28 cellular contexts compared by ENCODE assay signal in genomic region chr16:67305216-67306071, GRCh38. TPM values are rescaled to one million over a fixed set of nuclear protein-coding genes. Genes with fewer than 3 reads are reported as not detected.
DNase-seq lines count a peak whose midpoint lies in the region; ATAC-seq, FAIRE-seq and TF ChIP-seq lines count a peak whose summit lies in the region.
"Had no signal": no experiment of that assay in that cellular context is flagged by ENCODE, and none has a peak within 500 bp of the region (broad histone marks: within the 10 kb centered on the region; RNA-seq: fewer than 3 reads in every experiment).

No MANE protein-coding gene starts in this region.

- no peaks in the 10 kb centered on the region; the same call in 1 of the 2 replicates for H3K23me2 ChIP-seq in H1 (ENCODE audit: low read depth, low read length)

- TF ChIP-seq RAD21 in SK-N-SH (IDR thresholded peaks at IDR 0.05; ENCODE audit: low read length) (no peak), H1 (IDR thresholded peaks at IDR 0.05 in 1 of 2, conservative IDR thresholded peaks at IDR 0.05 in 1 of 2; ENCODE audit: low read depth in 2 of 2, low read length in 2 of 2) (0 out of 4 replicates have a peak, but pooled peaks of 1 of the 2 experiments have one; percentile 5)

- H2BK12ac ChIP-seq in H1 (ENCODE audit: low read depth, low read length): no peak overlapping the region

- H3K4me3 Mint-ChIP-seq in CD8-positive, alpha-beta memory T cell: no peak overlapping the region
- H3K4me3 Mint-ChIP-seq: CD4-positive, CD25-positive, alpha-beta regulatory T cell; naive thymus-derived CD4-positive, alpha-beta T cell; T-cell had no signal

- H2BK120ac ChIP-seq in H1 (replicated peaks; ENCODE audit: low read depth, low read length): no peak overlapping the region

- no peak for ATAC-seq in SK-N-SH treated with all-trans-retinoic acid at 6 μM for 48 hours
- ATAC-seq in GM21529 (IDR thresholded peaks at IDR 0.05; ENCODE audit: unreplicated experiment): no peak
- ATAC-seq: naive thymus-derived CD4-positive, alpha-beta T cell; stimulated activated naive CD8-positive, alpha-beta T cell treated with anti-CD3 and anti-CD28 coated beads, Interleukin-15, Interleukin-2, amounts not matched to agents 100 U/mL and 50 U/mL, for 24 hours; T-cell had no signal

- no peaks in the 10 kb centered on the region for H3K9me2 ChIP-seq in SK-N-SH

- H3K14ac ChIP-seq in H1 (ENCODE audit: insufficient read length): no peak overlapping the region

- H3K27ac ChIP-seq in SK-N-SH (ENCODE audit: low read depth in 2 of 2, low read length in 1 of 2) (no peak overlapping the region), H1 (ENCODE audit: low read depth, low read length) (no peak overlapping the region)
- no peak overlapping the region for H3K27ac ChIP-seq in CD8-positive, alpha-beta memory T cell (ENCODE audit: low read depth, low read length)
- H3K27ac ChIP-seq: 22Rv1, breast epithelium, GM23248, testis had no signal

- CTCF ChIA-PET in SK-N-SH (lab: Yijun Ruan, JAX) (no interaction called here), H1 (lab: Charles Lee; ENCODE audit: partially characterized antibody) (interaction anchor here (1.0 to 1.3 kb wide), 4 partner anchors 8 to 20 kb away, joined by 3 read pairs; no protein-coding TSS in a partner anchor)
- CTCF ChIA-PET in CD8-positive, alpha-beta memory T cell (lab: Charles Lee): no interaction called here

- H2BK5ac ChIP-seq in H1 (ENCODE audit: low read depth, low read length): no peak overlapping the region

- H4K8ac ChIP-seq in H1 (ENCODE audit: extremely low read depth, insufficient read depth, low read length): no peak overlapping the region

- no peaks in the 10 kb centered on the region for H3K4me1 Mint-ChIP-seq in CD8-positive, alpha-beta memory T cell
- H3K4me1 Mint-ChIP-seq: CD4-positive, CD25-positive, alpha-beta regulatory T cell; T-cell had no signal

- H3K4me1 ChIP-seq in SK-N-SH (ENCODE audit: control insufficient read depth in 1 of 2, insufficient read depth in 2 of 2, low read depth in 1 of 2, low read length in 1 of 2) (no peaks in the 10 kb centered on the region), H1 (replicated peaks in 1 of 4; ENCODE audit: control insufficient read depth in 3 of 4, insufficient read depth in 4 of 4, low read length in 3 of 4) (no peaks in the 10 kb centered on the region)
- no peaks in the 10 kb centered on the region for H3K4me1 ChIP-seq in CD8-positive, alpha-beta memory T cell (ENCODE audit: insufficient read depth, low read length)
- H3K4me1 ChIP-seq: breast epithelium had no signal

- no peak overlapping the region for H3K18ac ChIP-seq in H1 (ENCODE audit: extremely low read depth, low read length)

- H3K36me3 ChIP-seq in SK-N-SH (replicated peaks in 1 of 2; ENCODE audit: control insufficient read depth in 1 of 2, insufficient read depth in 2 of 2, low read length in 1 of 2): no peaks in the 10 kb centered on the region
- no peaks in the 10 kb centered on the region for H3K36me3 ChIP-seq in H1 (ENCODE audit: control insufficient read depth in 2 of 4, insufficient read depth in 4 of 4, low read length in 3 of 4)
- no peaks in the 10 kb centered on the region for H3K36me3 ChIP-seq in CD8-positive, alpha-beta memory T cell (ENCODE audit: insufficient read depth, low read length)
- H3K36me3 ChIP-seq: breast epithelium had no signal

- H3K27ac Mint-ChIP-seq in CD8-positive, alpha-beta memory T cell: no peak overlapping the region
- H3K27ac Mint-ChIP-seq: CD4-positive, CD25-positive, alpha-beta regulatory T cell; naive thymus-derived CD4-positive, alpha-beta T cell; T-cell had no signal

- H2AFZ ChIP-seq in SK-N-SH (ENCODE audit: low read depth) (no peak overlapping the region), H1 (ENCODE audit: low read length) (no peak overlapping the region)
- H2AFZ ChIP-seq: GM23248 had no signal

- H3K27me3 ChIP-seq in SK-N-SH (ENCODE audit: insufficient read depth): no peaks in the 10 kb centered on the region
- peaks cover 0 to 2% (median 0%) of the 10 kb centered on the region in 4 experiments; a peak in 1 of 7 replicates for H3K27me3 ChIP-seq in H1 (replicated peaks in 1 of 4; ENCODE audit: control insufficient read depth in 3 of 4, extremely low read depth in 1 of 4, insufficient read depth in 3 of 4, low read length in 3 of 4)
- H3K27me3 ChIP-seq in CD8-positive, alpha-beta memory T cell (ENCODE audit: insufficient read depth, low read length, poor library complexity, severe bottlenecking): no peaks in the 10 kb centered on the region
- H3K27me3 ChIP-seq: breast epithelium, testis had no signal

- H3K23ac ChIP-seq in H1 (ENCODE audit: insufficient read length): no peak overlapping the region

- H2BK15ac ChIP-seq in H1 (ENCODE audit: low read length): no peak overlapping the region

- no peaks in the 10 kb centered on the region for H4K20me1 ChIP-seq in SK-N-SH (ENCODE audit: insufficient read depth)
- no peaks in the 10 kb centered on the region for H4K20me1 ChIP-seq in H1 (replicated peaks in 1 of 2; ENCODE audit: control insufficient read depth in 1 of 2, insufficient read depth in 2 of 2, low read length in 2 of 2)

- no peak overlapping the region for H4K5ac ChIP-seq in H1 (ENCODE audit: insufficient read length, low read depth, low read length)

- H3K79me1 ChIP-seq in H1 (ENCODE audit: low read depth, low read length): no peaks in the 10 kb centered on the region

- H3K56ac ChIP-seq in H1 (replicated peaks; ENCODE audit: insufficient read length, low read depth, low read length): no peak overlapping the region

- H3K4me2 ChIP-seq in SK-N-SH: no peak overlapping the region
- H3K4me2 ChIP-seq in H1 (ENCODE audit: insufficient read depth in 1 of 2, low read depth in 2 of 2, low read length in 2 of 2): no peak overlapping the region

- no peaks in the 10 kb centered on the region for H3K79me2 ChIP-seq in SK-N-SH (ENCODE audit: insufficient read depth)
- H3K79me2 ChIP-seq in H1 (ENCODE audit: control insufficient read depth in 1 of 2, insufficient read depth in 2 of 2, low read length in 2 of 2): no peaks in the 10 kb centered on the region

- no peak overlapping the region for H2AK5ac ChIP-seq in H1 (ENCODE audit: low read depth, low read length)

- POLR2A ChIA-PET in SK-N-SH (lab: Yijun Ruan, JAX) (no interaction called here), H1 (lab: Charles Lee; ENCODE audit: partially characterized antibody) (no interaction called here)
- POLR2A ChIA-PET in CD8-positive, alpha-beta memory T cell (lab: Charles Lee): no interaction called here

- no peak overlapping the region for H4K91ac ChIP-seq in H1 (replicated peaks; ENCODE audit: insufficient read length, low read length)

- no peak for TF ChIP-seq EP300 in SK-N-SH (IDR thresholded peaks at IDR 0.05; ENCODE audit: borderline replicate concordance in 1 of 2, low read depth in 1 of 2, low read length in 1 of 2)
- TF ChIP-seq EP300 in H1 (IDR thresholded peaks at IDR 0.05; ENCODE audit: borderline replicate concordance in 1 of 2, low read depth in 2 of 2, low read length in 2 of 2): no peak

- H3K9me3 ChIP-seq in SK-N-SH: no peaks in the 10 kb centered on the region
- no peaks in the 10 kb centered on the region; a peak in 1 of 4 replicates for H3K9me3 ChIP-seq in H1 (ENCODE audit: insufficient read depth in 2 of 2, low read depth in 1 of 2, low read length in 1 of 2)
- no peaks in the 10 kb centered on the region for H3K9me3 ChIP-seq in CD8-positive, alpha-beta memory T cell (ENCODE audit: low read length)
- H3K9me3 ChIP-seq: breast epithelium, testis had no signal

- H3K4ac ChIP-seq in H1 (replicated peaks; ENCODE audit: insufficient read length, low read depth, low read length): no peak overlapping the region

- no peak for FAIRE-seq in H1 (lab: Jason Lieb, UNC)
- FAIRE-seq: urothelium cell line had no signal

- DNase-seq in SK-N-SH (peak; percentile 17), H1 (ENCODE audit: low read depth in 1 of 2, low spot score in 2 of 2) (no peak)
- DNase-seq in activated CD4-positive, CD25-positive, alpha-beta regulatory T cell (lab: John Stamatoyannopoulos, UW): no peak
- DNase-seq in CD8-positive, alpha-beta memory T cell: no peak
- DNase-seq: activated CD4-positive, alpha-beta T cell treated with anti-CD3 and anti-CD28 coated beads, Interleukin-2, amount 50 U/mL, for 4 hours; activated naive CD4-positive, alpha-beta T cell treated with anti-CD3 and anti-CD28 coated beads, Interleukin-2, amount 50 U/mL, for 16 hours; amygdala; CD4-positive, CD25-positive, alpha-beta regulatory T cell; DMS 273 treated with DMSO at 0.1 percent for 48 hours; GM23248; head of caudate nucleus; midbrain; naive thymus-derived CD4-positive, alpha-beta T cell; NCI-H1092 treated with DMSO at 0.1 percent for 48 hours; NCI-H187 treated with DMSO at 0.1 percent for 48 hours; NCI-H524 treated with DMSO at 0.1 percent for 48 hours; NK-92 treated with Interleukin-12 subunit alpha and Interleukin-12 subunit beta, amount 100 ng/mL, for 24 hours; occipital lobe; stimulated activated naive CD8-positive, alpha-beta T cell treated with anti-CD3 and anti-CD28 coated beads, Interleukin-15, Interleukin-2, amounts not matched to agents 100 U/mL and 50 U/mL, for 24 hours; T-cell; testis had no signal

- 90% methylated on average over 13 of the region's 13 CpGs for WGBS in SK-N-SH (ENCODE audit: low lambda C conversion rate)
- WGBS in H1 (ENCODE audit: extremely low coverage in 1 of 2, insufficient coverage in 1 of 2, insufficient read length in 1 of 2, insufficient replicate concordance in 2 of 2, low coverage in 1 of 2, low lambda C conversion rate in 2 of 2, missing lambda C conversion rate in 1 of 2), 2 experiments: 87% methylated on average over 13 of the region's 13 CpGs; no CpG with 5 or more reads in 1 of the 2 experiments

- H3K9ac ChIP-seq in SK-N-SH: no peak overlapping the region
- no peak overlapping the region for H3K9ac ChIP-seq in H1 (replicated peaks in 1 of 4; ENCODE audit: extremely low read depth in 1 of 4, low read depth in 3 of 4, low read length in 3 of 4)
- H3K9ac ChIP-seq: GM23248 had no signal

- H3K36me3 Mint-ChIP-seq in CD8-positive, alpha-beta memory T cell: no peaks in the 10 kb centered on the region
- H3K36me3 Mint-ChIP-seq: CD4-positive, CD25-positive, alpha-beta regulatory T cell; naive thymus-derived CD4-positive, alpha-beta T cell; T-cell had no signal

- peak; percentile 14; the same call in 1 of the 2 replicates for TF ChIP-seq CTCF in SK-N-SH (IDR thresholded peaks at IDR 0.05)
- peak; percentile 2 to 18 (median 8); a peak in 3 of 4 replicates for TF ChIP-seq CTCF in H1 (IDR thresholded peaks at IDR 0.05; ENCODE audit: control extremely low read depth in 1 of 3, insufficient read depth in 1 of 3, low read depth in 1 of 3, low read length in 3 of 3)

- H3K4me3 ChIP-seq in SK-N-SH (ENCODE audit: low read depth in 2 of 2, low read length in 1 of 2): no peak overlapping the region
- no peak overlapping the region for H3K4me3 ChIP-seq in H1 (ENCODE audit: extremely low read depth in 1 of 4, insufficient read depth in 2 of 4, low read depth in 3 of 4, low read length in 4 of 4)
- no peak overlapping the region for H3K4me3 ChIP-seq in CD8-positive, alpha-beta memory T cell (ENCODE audit: low read length)
- H3K4me3 ChIP-seq: breast epithelium, GM23248, testis had no signal

- peaks cover 3 to 16% of the 10 kb centered on the region in 2 donors for H3K27me3 Mint-ChIP-seq in CD8-positive, alpha-beta memory T cell
- H3K27me3 Mint-ChIP-seq: CD4-positive, CD25-positive, alpha-beta regulatory T cell had no signal

- H2BK20ac ChIP-seq in H1 (ENCODE audit: low read length): no peak overlapping the region

- no peak for TF ChIP-seq POLR2A in H1 (IDR thresholded peaks at IDR 0.05; ENCODE audit: control extremely low read depth in 1 of 2, low read depth in 2 of 2, low read length in 2 of 2)

- H3K9me3 Mint-ChIP-seq in CD8-positive, alpha-beta memory T cell: no peaks in the 10 kb centered on the region
- H3K9me3 Mint-ChIP-seq: naive thymus-derived CD4-positive, alpha-beta T cell; T-cell had no signal

- H3F3A ChIP-seq in SK-N-SH (replicated peaks; ENCODE audit: insufficient read depth): peaks cover 2% of the 10 kb centered on the region

RNA-seq across cellular contexts. Expression of gene KCTD19, which starts 21.1 kb away (rescaled TPM):
- polyA plus RNA-seq in SK-N-SH (2012; rRNA removed) (1.8 and 1.9 TPM in 2 replicates), H1 (2011; rRNA removed) (0.24 and 0.47 TPM in 2 replicates)
- 0.41 and 0.49 TPM in 2 replicates for polyA plus RNA-seq in SK-N-SH (2012; cell fraction: cytosol; rRNA removed)
- polyA plus RNA-seq in SK-N-SH (2012; cell fraction: nucleus; rRNA removed): 9.1 and 10.8 TPM in 2 replicates
- total RNA-seq in H1 (2021; fragmentation: NEBNext Ultra II Directional; extraction: Animal tissue kit (Norgen Biotek cat#: 25700)): 0.06 and 0.63 TPM in 2 replicates
- polyA plus RNA-seq in H1 (2011; cell fraction: cytosol; rRNA removed): 0.37 TPM
- polyA plus RNA-seq in H1 (2011; cell fraction: nucleus; rRNA removed): 1.0 TPM
- 0.23 to 0.84 TPM (median 0.54 TPM) in 4 replicates for polyA plus RNA-seq in H1 (2012, experiment 1 of 2)
- polyA plus RNA-seq in H1 (2012, experiment 2 of 2): not detected
- 0.20 TPM for polyA plus RNA-seq in H1 (2013, experiment 1 of 2)
- polyA plus RNA-seq in H1 (2013, experiment 2 of 2): 0.53 TPM
- 0.49 and 1.7 TPM in 2 replicates for polyA minus RNA-seq in H1 (2011; rRNA and poly(A)+ RNA removed)
- polyA minus RNA-seq in H1 (2011; cell fraction: cytosol; rRNA and poly(A)+ RNA removed): not detected
- polyA minus RNA-seq in H1 (2011; cell fraction: nucleus; rRNA and poly(A)+ RNA removed): 0.20 TPM
- 1 to 10 TPM in 1 of 2 experiments, under 1 TPM in 1; 0.71 to 1.4 TPM for total RNA-seq in CD8-positive, alpha-beta memory T cell
- polyA plus RNA-seq in CD8-positive, alpha-beta memory T cell: not detected
- total RNA-seq: CD4-positive, CD25-positive, alpha-beta regulatory T cell; GM23248; T-cell had no signal
- polyA plus RNA-seq: CD4-positive, CD25-positive, alpha-beta regulatory T cell; GM23248; naive thymus-derived CD4-positive, alpha-beta T cell had no signal

RNA-seq across cellular contexts. Expression of gene LRRC36, which starts 21.2 kb away (rescaled TPM):
- 0.78 and 0.92 TPM in 2 replicates for polyA plus RNA-seq in SK-N-SH (2012; rRNA removed)
- 0.30 and 0.36 TPM in 2 replicates for polyA plus RNA-seq in SK-N-SH (2012; cell fraction: cytosol; rRNA removed)
- polyA plus RNA-seq in SK-N-SH (2012; cell fraction: nucleus; rRNA removed): 3.6 and 4.8 TPM in 2 replicates
- total RNA-seq in H1 (2021; fragmentation: NEBNext Ultra II Directional; extraction: Animal tissue kit (Norgen Biotek cat#: 25700)): 0.44 TPM in 1 of 2 replicates, not detected in the other
- 0.09 and 0.15 TPM in 2 replicates for polyA plus RNA-seq in H1 (2011; rRNA removed)
- 0.36 TPM for polyA plus RNA-seq in H1 (2011; cell fraction: cytosol; rRNA removed)
- polyA plus RNA-seq in H1 (2011; cell fraction: nucleus; rRNA removed): 0.21 TPM
- polyA plus RNA-seq in H1 (2012, experiment 1 of 2): 0.17 to 0.23 TPM (median 0.22 TPM) in 3 of 4 replicates, not detected in the other
- 0.16 TPM for polyA plus RNA-seq in H1 (2012, experiment 2 of 2)
- polyA plus RNA-seq in H1 (2013, experiment 1 of 2): 0.08 TPM
- 0.04 TPM for polyA plus RNA-seq in H1 (2013, experiment 2 of 2)
- polyA minus RNA-seq in H1 (2011; rRNA and poly(A)+ RNA removed): 0.16 TPM in 1 of 2 replicates, not detected in the other
- not detected for polyA minus RNA-seq in H1 (2011; cell fraction: cytosol; rRNA and poly(A)+ RNA removed)
- not detected for polyA minus RNA-seq in H1 (2011; cell fraction: nucleus; rRNA and poly(A)+ RNA removed)
- under 1 TPM; 0.28 to 0.31 TPM for total RNA-seq in CD8-positive, alpha-beta memory T cell
- polyA plus RNA-seq in CD8-positive, alpha-beta memory T cell: not detected
- total RNA-seq: CD4-positive, CD25-positive, alpha-beta regulatory T cell; fibroblast of villous mesenchyme; GM23248; T-cell had no signal
- polyA plus RNA-seq: CD4-positive, CD25-positive, alpha-beta regulatory T cell; GM23248; naive thymus-derived CD4-positive, alpha-beta T cell had no signal

RNA-seq across cellular contexts. Expression of gene PLEKHG4, which starts 26.1 kb away (rescaled TPM):
- polyA plus RNA-seq in SK-N-SH (2012; rRNA removed): 65.5 and 87.0 TPM in 2 replicates
- 13.2 and 22.7 TPM in 2 replicates for polyA plus RNA-seq in SK-N-SH (2012; cell fraction: cytosol; rRNA removed)
- polyA plus RNA-seq in SK-N-SH (2012; cell fraction: nucleus; rRNA removed): 417 and 427 TPM in 2 replicates
- total RNA-seq in H1 (2021; fragmentation: NEBNext Ultra II Directional; extraction: Animal tissue kit (Norgen Biotek cat#: 25700)): 7.4 and 7.7 TPM in 2 replicates
- polyA plus RNA-seq in H1 (2011; rRNA removed): 11.1 and 19.8 TPM in 2 replicates
- 11.0 TPM for polyA plus RNA-seq in H1 (2011; cell fraction: cytosol; rRNA removed)
- 51.8 TPM for polyA plus RNA-seq in H1 (2011; cell fraction: nucleus; rRNA removed)
- polyA plus RNA-seq in H1 (2012, experiment 1 of 2): 5.7 to 10.4 TPM (median 7.0 TPM) in 4 replicates
- 6.4 TPM for polyA plus RNA-seq in H1 (2012, experiment 2 of 2)
- 6.1 TPM for polyA plus RNA-seq in H1 (2013, experiment 1 of 2)
- polyA plus RNA-seq in H1 (2013, experiment 2 of 2): 4.0 TPM
- 6.4 and 9.0 TPM in 2 replicates for polyA minus RNA-seq in H1 (2011; rRNA and poly(A)+ RNA removed)
- polyA minus RNA-seq in H1 (2011; cell fraction: cytosol; rRNA and poly(A)+ RNA removed): 17.0 TPM
- polyA minus RNA-seq in H1 (2011; cell fraction: nucleus; rRNA and poly(A)+ RNA removed): 8.1 TPM
- 10 to 100 TPM; 25.3 to 29.3 TPM for total RNA-seq in CD8-positive, alpha-beta memory T cell
- polyA plus RNA-seq in CD8-positive, alpha-beta memory T cell: 1.6 TPM

RNA-seq across cellular contexts. Expression of gene SLC9A5, which starts 56.7 kb away (rescaled TPM):
- polyA plus RNA-seq in SK-N-SH (2012; rRNA removed) (4.1 and 5.8 TPM in 2 replicates), H1 (2011; rRNA removed) (8.6 and 11.6 TPM in 2 replicates)
- polyA plus RNA-seq in SK-N-SH (2012; cell fraction: cytosol; rRNA removed): 1.5 and 1.6 TPM in 2 replicates
- polyA plus RNA-seq in SK-N-SH (2012; cell fraction: nucleus; rRNA removed): 29.9 and 31.6 TPM in 2 replicates
- 7.9 and 8.5 TPM in 2 replicates for total RNA-seq in H1 (2021; fragmentation: NEBNext Ultra II Directional; extraction: Animal tissue kit (Norgen Biotek cat#: 25700))
- 11.7 TPM for polyA plus RNA-seq in H1 (2011; cell fraction: cytosol; rRNA removed)
- 63.5 TPM for polyA plus RNA-seq in H1 (2011; cell fraction: nucleus; rRNA removed)
- 7.6 to 12.3 TPM (median 10.6 TPM) in 4 replicates for polyA plus RNA-seq in H1 (2012, experiment 1 of 2)
- 4.7 TPM for polyA plus RNA-seq in H1 (2012, experiment 2 of 2)
- polyA plus RNA-seq in H1 (2013, experiment 1 of 2): 5.2 TPM
- polyA plus RNA-seq in H1 (2013, experiment 2 of 2): 5.2 TPM
- polyA minus RNA-seq in H1 (2011; rRNA and poly(A)+ RNA removed): 6.3 and 6.7 TPM in 2 replicates
- polyA minus RNA-seq in H1 (2011; cell fraction: cytosol; rRNA and poly(A)+ RNA removed): 3.6 TPM
- polyA minus RNA-seq in H1 (2011; cell fraction: nucleus; rRNA and poly(A)+ RNA removed): 12.6 TPM
- total RNA-seq in CD8-positive, alpha-beta memory T cell: 1 to 10 TPM; 5.2 TPM
- polyA plus RNA-seq in CD8-positive, alpha-beta memory T cell: not detected
- total RNA-seq: kidney epithelial cell had no signal
- polyA plus RNA-seq: CD4-positive, CD25-positive, alpha-beta regulatory T cell had no signal

RNA-seq across cellular contexts. Expression of gene FHOD1, which starts 58.2 kb away (rescaled TPM):
- polyA plus RNA-seq in SK-N-SH (2012; rRNA removed): 53.2 and 70.9 TPM in 2 replicates
- polyA plus RNA-seq in SK-N-SH (2012; cell fraction: cytosol; rRNA removed): 17.6 and 25.5 TPM in 2 replicates
- 343 and 475 TPM in 2 replicates for polyA plus RNA-seq in SK-N-SH (2012; cell fraction: nucleus; rRNA removed)
- 55.4 and 60.7 TPM in 2 replicates for total RNA-seq in H1 (2021; fragmentation: NEBNext Ultra II Directional; extraction: Animal tissue kit (Norgen Biotek cat#: 25700))
- polyA plus RNA-seq in H1 (2011; rRNA removed): 31.3 and 49.1 TPM in 2 replicates
- polyA plus RNA-seq in H1 (2011; cell fraction: cytosol; rRNA removed): 37.0 TPM
- polyA plus RNA-seq in H1 (2011; cell fraction: nucleus; rRNA removed): 265 TPM
- 61.4 to 64.9 TPM (median 62.6 TPM) in 4 replicates for polyA plus RNA-seq in H1 (2012, experiment 1 of 2)
- 45.5 TPM for polyA plus RNA-seq in H1 (2012, experiment 2 of 2)
- polyA plus RNA-seq in H1 (2013, experiment 1 of 2): 52.4 TPM
- polyA plus RNA-seq in H1 (2013, experiment 2 of 2): 54.1 TPM
- polyA minus RNA-seq in H1 (2011; rRNA and poly(A)+ RNA removed): 16.5 and 38.8 TPM in 2 replicates
- 17.6 TPM for polyA minus RNA-seq in H1 (2011; cell fraction: cytosol; rRNA and poly(A)+ RNA removed)
- polyA minus RNA-seq in H1 (2011; cell fraction: nucleus; rRNA and poly(A)+ RNA removed): 47.7 TPM
- total RNA-seq in CD8-positive, alpha-beta memory T cell: 100 to 1,000 TPM; 111 to 117 TPM
- polyA plus RNA-seq in CD8-positive, alpha-beta memory T cell: 5.5 TPM

Comparison
In these comparisons a context has a peak if more than half of its experiments do, and no peak if none do; other contexts are left out.
1. Of the 17 proteins assayed by ChIP-seq in both H1 and SK-N-SH: peak only in H1: none; only in SK-N-SH: none; in both: CTCF; in neither: 15; mixed calls (peak in some experiments, not most) for 1.